ENCODE assay signal across 20 cellular contexts in genomic region chr6:92700411-92700810, GRCh38.
DNase-seq lines count a peak whose midpoint lies in the region; ATAC-seq, FAIRE-seq and TF ChIP-seq lines count a peak whose summit lies in the region.
"Had no signal": no experiment of that assay in that cellular context is flagged by ENCODE, and none has a peak within 500 bp of the region (broad histone marks: within the 10 kb centered on the region; RNA-seq: fewer than 3 reads in every experiment).

No MANE protein-coding gene starts in this region.

- no peaks in the 10 kb centered on the region for H3K79me2 ChIP-seq in H1 (ENCODE audit: control insufficient read depth in 1 of 2, insufficient read depth in 2 of 2, low read length in 2 of 2)
- H3K79me2 ChIP-seq in neural progenitor cell (ENCODE audit: low read depth) = no peaks in the 10 kb centered on the region
- H3K79me2 ChIP-seq in PC-9 (ENCODE audit: low read depth) = no peaks in the 10 kb centered on the region

- peak; percentile 16 for ATAC-seq in stimulated activated memory B cell treated with anti-CD40 and anti-IgM and Interleukin-4, amounts not matched to agents 10 μg/mL and 1 μg/mL and 100 μg/mL, for 72 hours
- no peak for ATAC-seq in natural killer cell treated with Interleukin-12 subunit alpha and Interleukin-12 subunit beta and Interleukin-15 and Interleukin-18, amount 100 ng/mL, for 72 hours
- ATAC-seq: HepG2 had no signal

- H3K18ac ChIP-seq in H1 (ENCODE audit: extremely low read depth, low read length) = no peak overlapping the region

- no peak for TF ChIP-seq CTCF in CD14-positive monocyte (IDR thresholded peaks at IDR 0.05)
- no peak for TF ChIP-seq CTCF in H1 (IDR thresholded peaks at IDR 0.05; ENCODE audit: control extremely low read depth in 1 of 3, insufficient read depth in 1 of 3, low read depth in 1 of 3, low read length in 3 of 3)
- no peak for TF ChIP-seq CTCF in neural progenitor cell (IDR thresholded peaks at IDR 0.05)
- no peak for TF ChIP-seq CTCF in coronary artery (IDR thresholded peaks at IDR 0.05)
- TF ChIP-seq CTCF in PC-9 (conservative IDR thresholded peaks at IDR 0.05) = no peak

- H2BK20ac ChIP-seq in H1 (ENCODE audit: low read length) = no peak overlapping the region

- no peak overlapping the region for H2BK5ac ChIP-seq in H1 (ENCODE audit: low read depth, low read length)

- POLR2A ChIA-PET in H1 (lab: Charles Lee; ENCODE audit: partially characterized antibody) = no interaction called here
- POLR2A ChIA-PET in PC-9 (lab: Charles Lee; ENCODE audit: unreplicated experiment) = no interaction called here

- TF ChIP-seq POLR2A in H1 (IDR thresholded peaks at IDR 0.05; ENCODE audit: control extremely low read depth in 1 of 2, low read depth in 2 of 2, low read length in 2 of 2) = no peak

- H2BK15ac ChIP-seq in H1 (ENCODE audit: low read length) = no peak overlapping the region

- H3K36me3 Mint-ChIP-seq in CD14-positive monocyte (no peaks in the 10 kb centered on the region), neural progenitor cell (no peaks in the 10 kb centered on the region)
- no peaks in the 10 kb centered on the region for H3K36me3 Mint-ChIP-seq in stimulated activated memory B cell treated with anti-CD40 and anti-IgM and Interleukin-4, amounts not matched to agents 10 μg/mL and 1 μg/mL and 100 μg/mL, for 72 hours
- H3K36me3 Mint-ChIP-seq in natural killer cell treated with Interleukin-12 subunit alpha and Interleukin-12 subunit beta and Interleukin-15 and Interleukin-18, amount 100 ng/mL, for 72 hours = no peaks in the 10 kb centered on the region
- H3K36me3 Mint-ChIP-seq: CD4-positive, alpha-beta memory T cell; IgD-negative memory B cell had no signal

- no peak for TF ChIP-seq RAD21 in H1 (IDR thresholded peaks at IDR 0.05 in 1 of 2, conservative IDR thresholded peaks at IDR 0.05 in 1 of 2; ENCODE audit: low read depth in 2 of 2, low read length in 2 of 2)

- H4K8ac ChIP-seq in H1 (ENCODE audit: extremely low read depth, insufficient read depth, low read length) = no peak overlapping the region

- H4K91ac ChIP-seq in H1 (replicated peaks; ENCODE audit: insufficient read length, low read length) = no peak overlapping the region

- DNase-seq in CD14-positive monocyte (ENCODE audit: low spot score) (peak; percentile 41), H1 (ENCODE audit: low read depth in 1 of 2, low spot score in 2 of 2) (no peak), neural progenitor cell (ENCODE audit: low spot score) (no peak), coronary artery (ENCODE audit: low spot score) (no peak), PC-9 (no peak), AML-193 (lab: John Stamatoyannopoulos, UW) (no peak)
- no peak for DNase-seq in natural killer cell treated with Interleukin-12 subunit alpha and Interleukin-12 subunit beta and Interleukin-15 and Interleukin-18, amount 100 ng/mL, for 72 hours (ENCODE audit: low spot score)
- DNase-seq: 8988T, BE2C, DMS153, DMS79, GDM1 had no signal

- no peak overlapping the region for H3K56ac ChIP-seq in H1 (replicated peaks; ENCODE audit: insufficient read length, low read depth, low read length)

- peak overlapping the region; percentile 62; the same call in 1 of the 2 replicates for H2AFZ ChIP-seq in H1 (ENCODE audit: low read length)
- H2AFZ ChIP-seq in neural progenitor cell (replicated peaks) = peak overlapping the region; percentile 5
- H2AFZ ChIP-seq in PC-9 = no peak overlapping the region

- no peak overlapping the region for H3K9ac ChIP-seq in H1 (replicated peaks in 1 of 4; ENCODE audit: extremely low read depth in 1 of 4, low read depth in 3 of 4, low read length in 3 of 4)
- no peak overlapping the region for H3K9ac ChIP-seq in neural progenitor cell

- H2BK12ac ChIP-seq in H1 (ENCODE audit: low read depth, low read length) = no peak overlapping the region

- CTCF ChIA-PET in H1 (lab: Charles Lee; ENCODE audit: partially characterized antibody) = no interaction called here
- CTCF ChIA-PET in PC-9 (lab: Charles Lee) = no interaction called here

- H3K9me2 ChIP-seq in PC-9 (ENCODE audit: insufficient read depth) = no peaks in the 10 kb centered on the region

- TF ChIP-seq EP300 in H1 (IDR thresholded peaks at IDR 0.05; ENCODE audit: borderline replicate concordance in 1 of 2, low read depth in 2 of 2, low read length in 2 of 2) = no peak

- H3K4ac ChIP-seq in H1 (replicated peaks; ENCODE audit: insufficient read length, low read depth, low read length) = no peak overlapping the region

- H3K14ac ChIP-seq in H1 (ENCODE audit: insufficient read length) = no peak overlapping the region

- WGBS in H1 (ENCODE audit: extremely low coverage in 1 of 2, insufficient coverage in 1 of 2, insufficient read length in 1 of 2, insufficient replicate concordance in 2 of 2, low coverage in 1 of 2, low lambda C conversion rate in 2 of 2, missing lambda C conversion rate in 1 of 2), 2 experiments = 91% methylated on average over 11 of the region's 11 CpGs; no CpG with 5 or more reads in 1 of the 2 experiments

- H3K4me3 Mint-ChIP-seq in CD14-positive monocyte = no peak overlapping the region
- no peak overlapping the region for H3K4me3 Mint-ChIP-seq in neural progenitor cell
- no peak overlapping the region for H3K4me3 Mint-ChIP-seq in stimulated activated memory B cell treated with anti-CD40 and anti-IgM and Interleukin-4, amounts not matched to agents 10 μg/mL and 1 μg/mL and 100 μg/mL, for 72 hours
- no peak overlapping the region for H3K4me3 Mint-ChIP-seq in natural killer cell treated with Interleukin-12 subunit alpha and Interleukin-12 subunit beta and Interleukin-15 and Interleukin-18, amount 100 ng/mL, for 72 hours
- H3K4me3 Mint-ChIP-seq: CD4-positive, alpha-beta memory T cell; IgD-negative memory B cell had no signal

- no peaks in the 10 kb centered on the region for H3K27me3 ChIP-seq in H1 (replicated peaks in 1 of 4; ENCODE audit: control insufficient read depth in 3 of 4, extremely low read depth in 1 of 4, insufficient read depth in 3 of 4, low read length in 3 of 4)
- no peaks in the 10 kb centered on the region for H3K27me3 ChIP-seq in neural progenitor cell
- no peaks in the 10 kb centered on the region for H3K27me3 ChIP-seq in PC-9 (ENCODE audit: insufficient read depth, low read depth)
- H3K27me3 ChIP-seq: BE2C had no signal

- BruUV-seq in PC-9 (replicated peaks; lab: Mats Ljungman, UMichigan) = no TSS peak

- no peak overlapping the region for H3K4me3 ChIP-seq in H1 (ENCODE audit: extremely low read depth in 1 of 4, insufficient read depth in 2 of 4, low read depth in 3 of 4, low read length in 4 of 4)
- no peak overlapping the region for H3K4me3 ChIP-seq in neural progenitor cell
- no peak overlapping the region for H3K4me3 ChIP-seq in coronary artery
- H3K4me3 ChIP-seq in PC-9 = no peak overlapping the region
- H3K4me3 ChIP-seq: HAP-1 had no signal

- peaks cover 0 to 5% (median 0%) of the 10 kb centered on the region in 7 donors for H3K9me3 Mint-ChIP-seq in CD14-positive monocyte
- no peaks in the 10 kb centered on the region for H3K9me3 Mint-ChIP-seq in neural progenitor cell
- H3K9me3 Mint-ChIP-seq in stimulated activated memory B cell treated with anti-CD40 and anti-IgM and Interleukin-4, amounts not matched to agents 10 μg/mL and 1 μg/mL and 100 μg/mL, for 72 hours = peaks cover 2% of the 10 kb centered on the region
- H3K9me3 Mint-ChIP-seq in natural killer cell treated with Interleukin-12 subunit alpha and Interleukin-12 subunit beta and Interleukin-15 and Interleukin-18, amount 100 ng/mL, for 72 hours = peaks cover 8% of the 10 kb centered on the region

- no peak overlapping the region for H2AK5ac ChIP-seq in H1 (ENCODE audit: low read depth, low read length)

- H3K27ac Mint-ChIP-seq in CD14-positive monocyte = no peak overlapping the region
- no peak overlapping the region for H3K27ac Mint-ChIP-seq in neural progenitor cell
- H3K27ac Mint-ChIP-seq in stimulated activated memory B cell treated with anti-CD40 and anti-IgM and Interleukin-4, amounts not matched to agents 10 μg/mL and 1 μg/mL and 100 μg/mL, for 72 hours = no peak overlapping the region
- H3K27ac Mint-ChIP-seq in natural killer cell treated with Interleukin-12 subunit alpha and Interleukin-12 subunit beta and Interleukin-15 and Interleukin-18, amount 100 ng/mL, for 72 hours = no peak overlapping the region
- H3K27ac Mint-ChIP-seq: CD4-positive, alpha-beta memory T cell had no signal

- H3K9me3 ChIP-seq in H1 (ENCODE audit: insufficient read depth in 2 of 2, low read depth in 1 of 2, low read length in 1 of 2) = no peaks in the 10 kb centered on the region
- no peaks in the 10 kb centered on the region for H3K9me3 ChIP-seq in neural progenitor cell (ENCODE audit: low read depth)
- no peaks in the 10 kb centered on the region for H3K9me3 ChIP-seq in PC-9 (ENCODE audit: insufficient read depth, low read depth)
- H3K9me3 ChIP-seq: BE2C, HAP-1 had no signal

- H3K79me1 ChIP-seq in H1 (ENCODE audit: low read depth, low read length) = no peaks in the 10 kb centered on the region

- H4K5ac ChIP-seq in H1 (ENCODE audit: insufficient read length, low read depth, low read length) = no peak overlapping the region

- no peaks in the 10 kb centered on the region for H3K4me1 ChIP-seq in H1 (replicated peaks in 1 of 4; ENCODE audit: control insufficient read depth in 3 of 4, insufficient read depth in 4 of 4, low read length in 3 of 4)
- H3K4me1 ChIP-seq in neural progenitor cell = no peaks in the 10 kb centered on the region
- H3K4me1 ChIP-seq in PC-9 (replicated peaks; ENCODE audit: insufficient read depth) = no peaks in the 10 kb centered on the region
- H3K4me1 ChIP-seq: HAP-1 had no signal

- no peak overlapping the region for H3K27ac ChIP-seq in H1 (ENCODE audit: low read depth, low read length)
- H3K27ac ChIP-seq in neural progenitor cell = no peak overlapping the region
- H3K27ac ChIP-seq in coronary artery = no peak overlapping the region
- no peak overlapping the region for H3K27ac ChIP-seq in PC-9
- H3K27ac ChIP-seq: C4-2B had no signal

- H3K23ac ChIP-seq in H1 (ENCODE audit: insufficient read length) = no peak overlapping the region

- no peak for FAIRE-seq in H1 (lab: Jason Lieb, UNC)
- FAIRE-seq: GM12892, GM18507, HepG2 had no signal

- H3K27me3 Mint-ChIP-seq in CD14-positive monocyte (ENCODE audit: low read depth in 3 of 3) (peaks cover 0 to 1% (median 0%) of the 10 kb centered on the region in 3 donors), neural progenitor cell (ENCODE audit: insufficient read depth, low read depth) (no peaks in the 10 kb centered on the region)
- H3K27me3 Mint-ChIP-seq in stimulated activated memory B cell treated with anti-CD40 and anti-IgM and Interleukin-4, amounts not matched to agents 10 μg/mL and 1 μg/mL and 100 μg/mL, for 72 hours = no peaks in the 10 kb centered on the region
- no peaks in the 10 kb centered on the region for H3K27me3 Mint-ChIP-seq in natural killer cell treated with Interleukin-12 subunit alpha and Interleukin-12 subunit beta and Interleukin-15 and Interleukin-18, amount 100 ng/mL, for 72 hours
- H3K27me3 Mint-ChIP-seq: CD4-positive, alpha-beta memory T cell; IgD-negative memory B cell had no signal

- intact Hi-C loops in CD14-positive monocyte (cut with micrococcal nuclease) (no loop called here), PC-9 (cut with micrococcal nuclease; ENCODE audit: unreplicated experiment) (no loop called here)

- H4K20me1 ChIP-seq in H1 (replicated peaks in 1 of 2; ENCODE audit: control insufficient read depth in 1 of 2, insufficient read depth in 2 of 2, low read length in 2 of 2) (no peaks in the 10 kb centered on the region), neural progenitor cell (ENCODE audit: low read depth) (no peaks in the 10 kb centered on the region), PC-9 (ENCODE audit: insufficient read depth) (no peaks in the 10 kb centered on the region)

- H3K36me3 ChIP-seq in H1 (ENCODE audit: control insufficient read depth in 2 of 4, insufficient read depth in 4 of 4, low read length in 3 of 4) (no peaks in the 10 kb centered on the region), neural progenitor cell (no peaks in the 10 kb centered on the region), PC-9 (ENCODE audit: low read depth) (no peaks in the 10 kb centered on the region)
- H3K36me3 ChIP-seq: BE2C, HAP-1 had no signal

- no peak overlapping the region for H3K4me2 ChIP-seq in H1 (ENCODE audit: insufficient read depth in 1 of 2, low read depth in 2 of 2, low read length in 2 of 2)
- no peak overlapping the region for H3K4me2 ChIP-seq in neural progenitor cell
- H3K4me2 ChIP-seq in PC-9 = no peak overlapping the region

- H3K4me1 Mint-ChIP-seq in CD14-positive monocyte (no peaks in the 10 kb centered on the region), neural progenitor cell (no peaks in the 10 kb centered on the region)
- H3K4me1 Mint-ChIP-seq in stimulated activated memory B cell treated with anti-CD40 and anti-IgM and Interleukin-4, amounts not matched to agents 10 μg/mL and 1 μg/mL and 100 μg/mL, for 72 hours = no peaks in the 10 kb centered on the region
- H3K4me1 Mint-ChIP-seq in natural killer cell treated with Interleukin-12 subunit alpha and Interleukin-12 subunit beta and Interleukin-15 and Interleukin-18, amount 100 ng/mL, for 72 hours (ENCODE audit: low read depth in 2 of 2) = no peaks in the 10 kb centered on the region
- H3K4me1 Mint-ChIP-seq: CD4-positive, alpha-beta memory T cell; IgD-negative memory B cell had no signal

- H3F3A ChIP-seq in neural progenitor cell (ENCODE audit: low read depth) (no peaks in the 10 kb centered on the region), PC-9 (ENCODE audit: insufficient read depth, low read depth) (no peaks in the 10 kb centered on the region)

- no peak overlapping the region for H2BK120ac ChIP-seq in H1 (replicated peaks; ENCODE audit: low read depth, low read length)

- no peaks in the 10 kb centered on the region for H3K23me2 ChIP-seq in H1 (ENCODE audit: low read depth, low read length)
